In genomic region chr5:154513669-154514084, GRCh38 we compare ENCODE assay signal across 13 cellular contexts. TPM values are rescaled to one million over a fixed set of nuclear protein-coding genes. Genes with fewer than 3 reads are reported as not detected.
A peak's percentile ranks its signal among the peaks of the same experiment; 100 is the strongest.
DNase-seq lines count a peak whose midpoint lies in the region; ATAC-seq and TF ChIP-seq lines count a peak whose summit lies in the region.
"Had no signal": no experiment of that assay in that cellular context is flagged by ENCODE, and none has a peak within 500 bp of the region (broad histone marks: within the 10 kb centered on the region; RNA-seq: fewer than 3 reads in every experiment).

No MANE protein-coding gene starts in this region.

- no peaks in the 10 kb centered on the region for H3K9me3 Mint-ChIP-seq in activated CD8-positive, alpha-beta memory T cell treated with anti-CD3 and anti-CD28 coated beads, Interleukin-2, amount 10 ng/mL, durations not matched to agents 7 days and 5 days (ENCODE audit: low read depth)
- no peaks in the 10 kb centered on the region for H3K9me3 Mint-ChIP-seq in stimulated activated effector memory CD8-positive, alpha-beta T cell treated with anti-CD3 and anti-CD28 coated beads, Interleukin-12 subunit alpha, Interleukin-12 subunit beta, amount 100 ng/mL, for 72 hours
- H3K9me3 Mint-ChIP-seq in HFFc6, result no peaks in the 10 kb centered on the region

- CTCF ChIA-PET in activated CD8-positive, alpha-beta memory T cell treated with anti-CD3 and anti-CD28 coated beads, Interleukin-2, amount 10 ng/mL, durations not matched to agents 7 days and 5 days (lab: Charles Lee), result no interaction called here

- peak; percentile 62 for ATAC-seq in activated CD8-positive, alpha-beta memory T cell treated with anti-CD3 and anti-CD28 coated beads, Interleukin-2, amount 10 ng/mL, durations not matched to agents 7 days and 5 days
- peak; percentile 37 for ATAC-seq in HG02678 (IDR thresholded peaks at IDR 0.05; ENCODE audit: unreplicated experiment)
- peak; percentile 56 for ATAC-seq in stimulated activated effector memory CD8-positive, alpha-beta T cell treated with anti-CD3 and anti-CD28 coated beads, Interleukin-12 subunit alpha, Interleukin-12 subunit beta, amount 100 ng/mL, for 72 hours
- ATAC-seq: upper lobe of right lung had no signal

- DNase-seq in activated CD8-positive, alpha-beta memory T cell treated with anti-CD3 and anti-CD28 coated beads, Interleukin-2, amount 10 ng/mL, durations not matched to agents 7 days and 5 days, result no peak
- DNase-seq in activated CD8-positive, alpha-beta memory T cell treated with anti-CD3 and anti-CD28 coated beads for 24 hours, result no peak
- DNase-seq in RPMI7951 (ENCODE audit: low read depth) (peak; percentile 3), HFFc6 (no peak), AG08396 (ENCODE audit: low spot score) (no peak), NCI-H82 treated with DMSO at 0.1 percent for 48 hours (lab: John Stamatoyannopoulos, UW; ENCODE audit: unreplicated experiment) (no peak)
- peak in 1 of 2 donors; percentile 71 for DNase-seq in stimulated activated effector memory CD8-positive, alpha-beta T cell treated with anti-CD3 and anti-CD28 coated beads, Interleukin-12 subunit alpha, Interleukin-12 subunit beta, amount 100 ng/mL, for 72 hours (ENCODE audit: low spot score in 2 of 2)
- DNase-seq: kidney glomerular epithelial cell, NCI-H1930 had no signal

- H3K27me3 Mint-ChIP-seq in activated CD8-positive, alpha-beta memory T cell treated with anti-CD3 and anti-CD28 coated beads, Interleukin-2, amount 10 ng/mL, durations not matched to agents 7 days and 5 days, result peaks cover 51% of the 10 kb centered on the region
- H3K27me3 Mint-ChIP-seq in HFFc6 (ENCODE audit: insufficient read depth), result peaks cover 45% of the 10 kb centered on the region

- no peak overlapping the region for H3K4me3 Mint-ChIP-seq in activated CD8-positive, alpha-beta memory T cell treated with anti-CD3 and anti-CD28 coated beads, Interleukin-2, amount 10 ng/mL, durations not matched to agents 7 days and 5 days
- H3K4me3 Mint-ChIP-seq in stimulated activated effector memory CD8-positive, alpha-beta T cell treated with anti-CD3 and anti-CD28 coated beads, Interleukin-12 subunit alpha, Interleukin-12 subunit beta, amount 100 ng/mL, for 72 hours, result peak overlapping the region; percentile 14
- no peak overlapping the region for H3K4me3 Mint-ChIP-seq in HFFc6
- H3K4me3 Mint-ChIP-seq: brain had no signal

- TF ChIP-seq CTCF in HFFc6 (IDR thresholded peaks at IDR 0.05), result no peak

- H3K36me3 Mint-ChIP-seq in activated CD8-positive, alpha-beta memory T cell treated with anti-CD3 and anti-CD28 coated beads, Interleukin-2, amount 10 ng/mL, durations not matched to agents 7 days and 5 days, result no peaks in the 10 kb centered on the region
- H3K36me3 Mint-ChIP-seq in stimulated activated effector memory CD8-positive, alpha-beta T cell treated with anti-CD3 and anti-CD28 coated beads, Interleukin-12 subunit alpha, Interleukin-12 subunit beta, amount 100 ng/mL, for 72 hours, result no peaks in the 10 kb centered on the region
- no peaks in the 10 kb centered on the region for H3K36me3 Mint-ChIP-seq in HFFc6 (ENCODE audit: low read depth)
- H3K36me3 Mint-ChIP-seq: brain had no signal

- peaks cover 18% of the 10 kb centered on the region for H3K4me1 Mint-ChIP-seq in activated CD8-positive, alpha-beta memory T cell treated with anti-CD3 and anti-CD28 coated beads, Interleukin-2, amount 10 ng/mL, durations not matched to agents 7 days and 5 days
- peaks cover 21% of the 10 kb centered on the region for H3K4me1 Mint-ChIP-seq in stimulated activated effector memory CD8-positive, alpha-beta T cell treated with anti-CD3 and anti-CD28 coated beads, Interleukin-12 subunit alpha, Interleukin-12 subunit beta, amount 100 ng/mL, for 72 hours
- peaks cover 8% of the 10 kb centered on the region for H3K4me1 Mint-ChIP-seq in HFFc6 (ENCODE audit: low read depth)

- H3K27ac Mint-ChIP-seq in activated CD8-positive, alpha-beta memory T cell treated with anti-CD3 and anti-CD28 coated beads, Interleukin-2, amount 10 ng/mL, durations not matched to agents 7 days and 5 days, result no peak overlapping the region
- no peak overlapping the region for H3K27ac Mint-ChIP-seq in stimulated activated effector memory CD8-positive, alpha-beta T cell treated with anti-CD3 and anti-CD28 coated beads, Interleukin-12 subunit alpha, Interleukin-12 subunit beta, amount 100 ng/mL, for 72 hours
- no peak overlapping the region for H3K27ac Mint-ChIP-seq in HFFc6
- H3K27ac Mint-ChIP-seq: brain had no signal

RNA-seq across cellular contexts. Expression of gene HAND1, which starts 35.6 kb away (rescaled TPM):
- not detected for total RNA-seq in activated CD8-positive, alpha-beta memory T cell treated with anti-CD3 and anti-CD28 coated beads, Interleukin-2, amount 10 ng/mL, durations not matched to agents 7 days and 5 days
- total RNA-seq in RPMI7951 (2014; rRNA removed; shearing (Covaris generic)), result not detected in 2 replicates
- not detected for total RNA-seq in HFFc6 (2021; fragmentation: NEBNext Ultra II Directional; extraction: Animal tissue kit (Norgen Biotek cat#: 25700))
- total RNA-seq: esophagus muscularis mucosa, upper lobe of right lung had no signal
